Comparison of ENCODE assay signal across 15 cellular contexts in genomic region chr20:32238483-32239425, GRCh38.
"Had no signal": no experiment of that assay in that cellular context is flagged by ENCODE, and none has a peak within 500 bp of the region (broad histone marks: within the 10 kb centered on the region; RNA-seq: fewer than 3 reads in every experiment).

No MANE protein-coding gene starts in this region.

- H3K4me1 ChIP-seq: esophagus muscularis mucosa, psoas muscle had no signal

- H3K27me3 ChIP-seq: esophagus muscularis mucosa, upper lobe of left lung had no signal

- H3K27ac Mint-ChIP-seq: natural killer cell treated with Interleukin-12 subunit alpha and Interleukin-12 subunit beta and Interleukin-15 and Interleukin-18, amount 100 ng/mL, for 72 hours; T-helper 2 cell treated with Interferon-gamma antibody and Interleukin-4, amounts not matched to agents 5 μg/mL and 100 μg/mL, for 36 hours had no signal

- H3K36me3 Mint-ChIP-seq: natural killer cell treated with Interleukin-12 subunit alpha and Interleukin-12 subunit beta and Interleukin-15 and Interleukin-18, amount 100 ng/mL, for 72 hours had no signal

- H3K27ac ChIP-seq: esophagus muscularis mucosa, psoas muscle, upper lobe of left lung had no signal

- H3K9me3 ChIP-seq: esophagus muscularis mucosa, psoas muscle, upper lobe of left lung had no signal

- H3K4me3 ChIP-seq: esophagus muscularis mucosa, psoas muscle, upper lobe of left lung had no signal

- H3K9me3 Mint-ChIP-seq: natural killer cell treated with Interleukin-12 subunit alpha and Interleukin-12 subunit beta and Interleukin-15 and Interleukin-18, amount 100 ng/mL, for 72 hours; T-helper 2 cell treated with Interferon-gamma antibody and Interleukin-4, amounts not matched to agents 5 μg/mL and 100 μg/mL, for 36 hours had no signal

- H3K27me3 Mint-ChIP-seq: activated naive CD8-positive, alpha-beta T cell; natural killer cell treated with Interleukin-12 subunit alpha and Interleukin-12 subunit beta and Interleukin-15 and Interleukin-18, amount 100 ng/mL, for 72 hours had no signal

- DNase-seq: activated effector memory CD4-positive, alpha-beta T cell treated with Interleukin-2 at 50 U/mL for 16 hours; anterior cingulate cortex; cerebellar nuclear complex; nucleus accumbens; psoas muscle; stimulated activated CD4-positive, alpha-beta T cell treated with anti-CD3 and anti-CD28 coated beads, Interleukin-12 subunit alpha, Interleukin-12 subunit beta, amount 100 ng/mL, for 4 hours; stimulated activated naive CD4-positive, alpha-beta T cell; substantia nigra; SW 1271; upper lobe of left lung had no signal

- H3K4me3 Mint-ChIP-seq: activated naive CD8-positive, alpha-beta T cell; natural killer cell treated with Interleukin-12 subunit alpha and Interleukin-12 subunit beta and Interleukin-15 and Interleukin-18, amount 100 ng/mL, for 72 hours; T-helper 2 cell treated with Interferon-gamma antibody and Interleukin-4, amounts not matched to agents 5 μg/mL and 100 μg/mL, for 36 hours had no signal

- ATAC-seq: natural killer cell treated with Interleukin-12 subunit alpha and Interleukin-12 subunit beta and Interleukin-15 and Interleukin-18, amount 100 ng/mL, for 72 hours; psoas muscle; sciatic nerve had no signal
